8 cellular contexts compared by ENCODE assay signal in the genomic region with DNA sequence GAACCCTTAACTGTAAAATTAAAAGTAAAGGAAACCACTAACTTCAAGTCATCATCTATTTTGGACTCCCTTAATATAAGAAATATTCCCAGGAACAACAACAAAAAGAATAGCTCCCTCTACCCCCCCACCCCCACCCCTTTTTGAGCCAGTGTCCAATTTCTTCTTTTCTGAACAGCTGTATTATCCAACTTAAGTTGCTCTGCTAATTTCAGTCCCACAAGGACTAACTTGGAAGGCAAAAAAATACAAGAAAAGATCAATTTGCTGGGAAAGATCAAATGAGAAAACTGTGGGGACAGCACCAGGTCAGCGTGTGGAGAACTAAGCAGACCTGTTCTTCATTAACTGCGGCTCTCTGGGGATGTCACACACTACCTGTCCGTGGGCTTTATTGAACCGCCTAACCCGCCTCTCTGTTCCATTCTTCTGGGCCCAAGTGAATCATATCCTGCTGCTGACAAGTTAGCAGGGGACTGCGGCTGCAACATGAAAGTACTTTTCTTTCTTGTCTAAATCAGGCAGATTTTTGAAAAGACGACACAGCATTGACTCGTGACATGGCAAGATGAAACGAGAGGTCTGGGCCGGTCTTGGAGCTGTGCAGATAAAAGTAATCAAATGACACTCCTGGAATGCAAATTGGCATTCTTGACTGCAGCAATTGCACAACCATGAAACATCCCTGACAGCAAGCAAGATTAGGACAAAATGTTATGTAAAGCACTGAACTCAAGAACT. TPM values are rescaled to one million over a fixed set of nuclear protein-coding genes. Genes with fewer than 3 reads are reported as not detected.
DNase-seq lines count a peak whose midpoint lies in the region; ATAC-seq and TF ChIP-seq lines count a peak whose summit lies in the region.

No MANE protein-coding gene starts in this region.

- CTCF ChIA-PET in Caco-2 (lab: Charles Lee) = no interaction called here

- TF ChIP-seq CTCF in Caco-2 (IDR thresholded peaks at IDR 0.05; ENCODE audit: insufficient read depth in 1 of 2, low read depth in 1 of 2, low read length in 1 of 2, severe bottlenecking in 1 of 2, unreplicated experiment in 1 of 2) (no peak), parathyroid adenoma (IDR thresholded peaks at IDR 0.05) (no peak)

- H3K9me3 ChIP-seq in Caco-2 (no peaks in the 10 kb centered on the region), parathyroid adenoma (ENCODE audit: control insufficient read depth, low read length) (no peaks in the 10 kb centered on the region)

- H3K9ac ChIP-seq in parathyroid adenoma = no peak overlapping the region

- DNase-seq in Caco-2 (peak; percentile 30 to 37), SK-MEL-5 (ENCODE audit: low read depth, low spot score) (peak; percentile 52), glomerular endothelial cell (ENCODE audit: extremely low read depth, low read depth, low spot score) (peak; percentile 29), NCI-H2196 (lab: John Stamatoyannopoulos, UW; ENCODE audit: unreplicated experiment) (no peak), NCI-H146 treated with DMSO at 0.1 percent for 48 hours (lab: John Stamatoyannopoulos, UW; ENCODE audit: unreplicated experiment) (no peak), NCI-H2081 (lab: John Stamatoyannopoulos, UW) (no peak)

- no peaks in the 10 kb centered on the region for H3K4me1 Mint-ChIP-seq in Caco-2 (ENCODE audit: low read depth, unreplicated experiment)

- peak overlapping the region; percentile 66 for H2AFZ ChIP-seq in parathyroid adenoma

- peaks cover 6% of the 10 kb centered on the region for H3K27me3 Mint-ChIP-seq in Caco-2 (ENCODE audit: insufficient read depth, unreplicated experiment)

- no peaks in the 10 kb centered on the region for H3K36me3 ChIP-seq in Caco-2 (ENCODE audit: control insufficient read depth, insufficient read depth, low read length)
- H3K36me3 ChIP-seq in parathyroid adenoma (ENCODE audit: control insufficient read depth, insufficient read depth, low read length) = no peaks in the 10 kb centered on the region

- no TSS peak for BruUV-seq in Caco-2 (replicated peaks; lab: Mats Ljungman, UMichigan)

- H3K4me1 ChIP-seq in Caco-2 (peaks cover 6% of the 10 kb centered on the region; the same call in 1 of the 2 replicates), parathyroid adenoma (peaks cover 5% of the 10 kb centered on the region)

- no peak overlapping the region for H3K27ac Mint-ChIP-seq in Caco-2 (ENCODE audit: unreplicated experiment)

- H3K79me2 ChIP-seq in parathyroid adenoma = no peaks in the 10 kb centered on the region

- intact Hi-C loops in Caco-2 (cut with micrococcal nuclease; ENCODE audit: unreplicated experiment) = no loop called here

- POLR2A ChIA-PET in Caco-2 (lab: Charles Lee) = no interaction called here

- no peak for ATAC-seq in HG03045 (IDR thresholded peaks at IDR 0.05; ENCODE audit: unreplicated experiment)

- no peaks in the 10 kb centered on the region for H3K36me3 Mint-ChIP-seq in Caco-2 (ENCODE audit: insufficient read depth, unreplicated experiment)

- H3K4me3 Mint-ChIP-seq in Caco-2 (ENCODE audit: unreplicated experiment) = peak overlapping the region; percentile 33

- H3K9me3 Mint-ChIP-seq in Caco-2 (ENCODE audit: unreplicated experiment) = no peaks in the 10 kb centered on the region

- in situ Hi-C loops in SK-MEL-5 (cut with HindIII; ENCODE audit: low pct_unique_long_range_greater_than_20kb, low sequenced_read_pairs) = no loop called here

- peak overlapping the region; percentile 72 for H3K27ac ChIP-seq in parathyroid adenoma

- no peaks in the 10 kb centered on the region for H3K27me3 ChIP-seq in Caco-2 (replicated peaks; ENCODE audit: control insufficient read depth, insufficient read depth, low read length)
- no peaks in the 10 kb centered on the region for H3K27me3 ChIP-seq in parathyroid adenoma (ENCODE audit: control insufficient read depth, insufficient read depth, low read length)

- H3K4me2 ChIP-seq in parathyroid adenoma (ENCODE audit: low read length) = peak overlapping the region; percentile 8

- H3K4me3 ChIP-seq in Caco-2 (ENCODE audit: low read depth, low read length) = no peak overlapping the region
- peak overlapping the region; percentile 49 for H3K4me3 ChIP-seq in parathyroid adenoma (ENCODE audit: low read depth, low read length)

RNA-seq across cellular contexts. Expression of a gene that starts 2.7 kb away (rescaled TPM):
- total RNA-seq in Caco-2 (2022) (0.12 and 0.20 TPM in 2 replicates), glomerular endothelial cell (16.1 and 19.0 TPM in 2 replicates)
- total RNA-seq in SK-MEL-5 (2014; rRNA removed; shearing (Covaris generic)) = 23.5 and 24.2 TPM in 2 replicates
- 11.4 and 13.9 TPM in 2 replicates for polyA plus RNA-seq in SK-MEL-5 (2015; cell fraction: cytosol; rRNA removed)
- 19.2 and 20.7 TPM in 2 replicates for polyA plus RNA-seq in SK-MEL-5 (2015; cell fraction: nucleus; rRNA removed)

Comparison
In these comparisons a context has a peak if more than half of its experiments do, and no peak if none do; other contexts are left out.
1. DNase-seq: peak in Caco-2 (2 of 2), SK-MEL-5 (single experiment) and glomerular endothelial cell (single experiment); none in NCI-H2196 (single experiment), NCI-H146 treated with DMSO at 0.1 percent for 48 hours (single experiment) and NCI-H2081 (0 of 2).
2. RNA of a gene that starts 2.7 kb away (total RNA-seq): 23.5 to 24.2 TPM in SK-MEL-5 and 16.1 to 19.0 TPM in glomerular endothelial cell; 0.12 to 0.20 TPM in Caco-2; every median in the first group is over 10 times any median in the second.